ENCODE assay signal across 8 cellular contexts in the genomic region with DNA sequence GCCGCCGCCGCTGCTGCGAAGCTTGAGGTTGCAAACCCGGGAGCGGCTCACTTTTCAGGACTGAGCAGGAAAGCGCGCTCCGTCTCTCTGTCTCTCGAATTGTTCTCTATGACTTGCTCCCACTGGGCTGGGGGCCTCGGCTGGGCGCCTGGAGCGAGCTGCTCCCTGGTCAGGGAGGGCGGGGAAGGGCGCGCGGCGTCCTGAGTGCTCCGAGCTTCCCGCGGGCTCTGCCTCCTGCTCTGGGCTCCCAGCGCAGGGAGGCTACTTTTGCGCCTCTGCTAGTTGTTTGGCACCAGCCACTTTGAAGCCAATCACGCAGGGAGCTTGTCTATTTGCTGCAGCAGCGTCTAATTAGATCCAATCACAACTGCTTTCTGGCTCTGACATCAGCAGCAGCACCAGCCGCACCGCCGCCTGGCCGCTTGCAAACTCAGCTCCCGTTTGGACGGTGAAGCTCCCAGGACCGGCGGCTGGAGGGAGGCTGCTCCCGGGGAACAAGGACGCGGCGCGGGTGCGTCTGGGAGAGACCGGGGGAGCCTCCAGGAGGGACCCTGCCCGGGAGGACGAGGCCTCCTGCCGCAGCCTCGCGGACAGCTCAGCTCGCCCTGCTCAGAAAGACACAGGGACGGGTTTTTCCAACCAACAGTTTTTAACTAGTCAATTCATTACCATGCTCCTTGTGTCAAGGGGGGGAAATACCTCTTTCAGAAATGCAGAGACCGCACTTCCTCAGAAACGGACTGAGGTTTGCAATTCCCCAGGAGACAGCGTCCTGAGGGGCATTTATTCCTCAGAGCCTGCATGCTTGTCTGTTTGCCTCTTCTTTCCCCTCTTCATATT. TPM values are rescaled to one million over a fixed set of nuclear protein-coding genes. Genes with fewer than 3 reads are reported as not detected.
A peak's percentile ranks its signal among the peaks of the same experiment; 100 is the strongest.
DNase-seq lines count a peak whose midpoint lies in the region; ATAC-seq and TF ChIP-seq lines count a peak whose summit lies in the region.

ADARB2 (minus strand) TSS at position 304 of the 840 bp plus-strand sequence.

- H3K36me3 Mint-ChIP-seq in T-cell: no peaks in the 10 kb centered on the region

- peak within 1 kb of the TSS; percentile 17 to 51 (median 40) for H3K4me3 Mint-ChIP-seq in T-cell

- H3K27ac Mint-ChIP-seq in T-cell: no peak within 1 kb of the TSS

- peak; percentile 63 for ATAC-seq in GM21381 (IDR thresholded peaks at IDR 0.05; ENCODE audit: unreplicated experiment)
- peak; percentile 49 for ATAC-seq in HG03575 (IDR thresholded peaks at IDR 0.05; ENCODE audit: extremely low read depth, insufficient number of reproducible peaks, low FRiP score, unreplicated experiment)
- no peak for ATAC-seq in T-cell (replicated peaks in 1 of 4)

- peaks cover 0 to 22% (median 9%) of the 10 kb centered on the region in 3 donors for H3K4me1 Mint-ChIP-seq in T-cell

- POLR2A ChIA-PET in T-cell (lab: Charles Lee): no interaction called here

- H3K27me3 Mint-ChIP-seq in T-cell: peaks cover 65 to 78% of the 10 kb centered on the region in 2 donors

- DNase-seq in T-cell (peak in 1 of 34 experiments; percentile 16), hypothalamus (lab: John Stamatoyannopoulos, UW) (peak in 44 of 51 donors; percentile 19 to 89 (median 64)), NAMALWA (ENCODE audit: low spot score) (no peak), activated gamma-delta T cell (lab: John Stamatoyannopoulos, UW) (no peak)
- peak; percentile 37 for DNase-seq in stimulated activated CD4-positive, alpha-beta T cell treated with anti-CD3 and anti-CD28 coated beads, Interleukin-15, amount 100 ng/mL, for 24 hours

- TF ChIP-seq POLR2A in GM10847 (IDR thresholded peaks at IDR 0.05; ENCODE audit: extremely low read depth, insufficient read length): peak; percentile 46

- CTCF ChIA-PET in T-cell (lab: Charles Lee): no interaction called here

- H3K9me3 Mint-ChIP-seq in T-cell: no peaks in the 10 kb centered on the region

RNA-seq across cellular contexts. Expression of gene ADARB2, which starts in this region (rescaled TPM):
- 1 to 10 TPM in 1 of 5 donors, under 1 TPM in 4; 0.07 to 4.0 (median 0.41) TPM for total RNA-seq in T-cell

Comparison
In these comparisons a context has a peak if more than half of its experiments do, and no peak if none do; other contexts are left out.
1. ATAC-seq: peak in GM21381 (single experiment) and HG03575 (single experiment); none in T-cell (0 of 4).
2. DNase-seq: peak in hypothalamus (44 of 51) and stimulated activated CD4-positive, alpha-beta T cell treated with anti-CD3 and anti-CD28 coated beads, Interleukin-15, amount 100 ng/mL, for 24 hours (single experiment); none in NAMALWA (single experiment) and activated gamma-delta T cell (single experiment).